In genomic region chrX:115562492-115562872, GRCh38 we compare ENCODE assay signal across 8 cellular contexts. TPM values are rescaled to one million over a fixed set of nuclear protein-coding genes. Genes with fewer than 3 reads are reported as not detected.
DNase-seq lines count a peak whose midpoint lies in the region; ATAC-seq and TF ChIP-seq lines count a peak whose summit lies in the region.

No MANE protein-coding gene starts in this region.

- H3K27me3 ChIP-seq in BLaER1 treated with 17β-estradiol and CSF1 and Interleukin-3, amounts not matched to agents 10 nM and 100 nM = peaks cover 85 to 100% (median 99%) of the 10 kb centered on the region in 11 experiments
- H3K27me3 ChIP-seq in PC-3 (ENCODE audit: low read length) (no peaks in the 10 kb centered on the region), fibroblast of lung (ENCODE audit: control insufficient read depth, insufficient read depth, low read length) (no peaks in the 10 kb centered on the region)

- no peak for TF ChIP-seq CTCF in PC-3 (conservative IDR thresholded peaks at IDR 0.05; ENCODE audit: low read depth, low read length)
- no peak for TF ChIP-seq CTCF in fibroblast of lung (conservative IDR thresholded peaks at IDR 0.05 in 1 of 2, IDR thresholded peaks at IDR 0.05 in 1 of 2; ENCODE audit: low read depth in 1 of 2, low read length in 2 of 2)
- no peak for TF ChIP-seq CTCF in nephron progenitor cell (IDR thresholded peaks at IDR 0.05)

- peak overlapping the region; percentile 96 for H3K4me3 Mint-ChIP-seq in nephron progenitor cell

- H4K20me1 ChIP-seq in BLaER1 treated with 17β-estradiol and CSF1 and Interleukin-3, amounts not matched to agents 10 nM and 100 nM = peaks cover 0 to 13% (median 0%) of the 10 kb centered on the region in 11 experiments; a peak in 1 of 22 replicates
- H4K20me1 ChIP-seq in PC-3 (ENCODE audit: low read length) (peaks cover 25% of the 10 kb centered on the region), fibroblast of lung (ENCODE audit: control insufficient read depth, extremely low read depth, insufficient read depth, low read length) (no peaks in the 10 kb centered on the region)

- H3K79me2 ChIP-seq in PC-3 (ENCODE audit: low read length) (peaks cover 69% of the 10 kb centered on the region), fibroblast of lung (ENCODE audit: control insufficient read depth, insufficient read depth, low read length) (peaks cover 57% of the 10 kb centered on the region)

- H3K36me3 Mint-ChIP-seq in nephron progenitor cell (ENCODE audit: low read depth) = peaks cover 22% of the 10 kb centered on the region

- peaks cover 18 to 43% (median 29%) of the 10 kb centered on the region in 10 experiments; a peak in 18 of 20 replicates for H3K4me1 ChIP-seq in BLaER1 treated with 17β-estradiol and CSF1 and Interleukin-3, amounts not matched to agents 10 nM and 100 nM
- peaks cover 50% of the 10 kb centered on the region for H3K4me1 ChIP-seq in PC-3 (ENCODE audit: insufficient read depth, low read length)
- no peaks in the 10 kb centered on the region for H3K4me1 ChIP-seq in fibroblast of lung (ENCODE audit: control insufficient read depth, extremely low read depth, insufficient read depth, low read length)

- POLR2A ChIA-PET in PC-3 (lab: Charles Lee; ENCODE audit: unreplicated experiment) = interaction anchor here (0.7 kb wide), 1 partner anchor 82 kb away, joined by 5 read pairs; no protein-coding TSS in a partner anchor

- H3K4me1 Mint-ChIP-seq in nephron progenitor cell = peaks cover 29% of the 10 kb centered on the region

- peak overlapping the region in 10 of 11 experiments; percentile 67 to 91 (median 89); a peak in 18 of 22 replicates for H3K27ac ChIP-seq in BLaER1 treated with 17β-estradiol and CSF1 and Interleukin-3, amounts not matched to agents 10 nM and 100 nM
- H3K27ac ChIP-seq in PC-3 (ENCODE audit: low read length) = peak overlapping the region; percentile 95
- peak overlapping the region; percentile 85 for H3K27ac ChIP-seq in fibroblast of lung (ENCODE audit: insufficient read depth, low read length)

- no TSS peak for BruUV-seq in PC-3 (replicated peaks; lab: Mats Ljungman, UMichigan)

- peaks cover 3% of the 10 kb centered on the region for H3K9me3 Mint-ChIP-seq in nephron progenitor cell

- no peaks in the 10 kb centered on the region for H3K9me3 ChIP-seq in BLaER1 treated with 17β-estradiol and CSF1 and Interleukin-3, amounts not matched to agents 10 nM and 100 nM (replicated peaks in 1 of 11)
- no peaks in the 10 kb centered on the region for H3K9me3 ChIP-seq in PC-3 (ENCODE audit: low read length)
- no peaks in the 10 kb centered on the region for H3K9me3 ChIP-seq in fibroblast of lung (ENCODE audit: control insufficient read depth, insufficient read depth, low read depth, low read length)

- peak overlapping the region; percentile 51 to 84 (median 69) for H3K4me2 ChIP-seq in BLaER1 treated with 17β-estradiol and CSF1 and Interleukin-3, amounts not matched to agents 10 nM and 100 nM
- H3K4me2 ChIP-seq in PC-3 (ENCODE audit: low read length) = peak overlapping the region; percentile 90
- H3K4me2 ChIP-seq in fibroblast of lung (ENCODE audit: extremely low read depth, insufficient read depth, low read length) = peak overlapping the region; percentile 83

- no peaks in the 10 kb centered on the region for H3K27me3 Mint-ChIP-seq in nephron progenitor cell (ENCODE audit: low read depth, poor library complexity)

- intact Hi-C loops in PC-3 (cut with micrococcal nuclease) = loop anchor here (2.0 to 5.0 kb wide), 4 partner anchors 54 to 335 kb away; no protein-coding TSS in a partner anchor

- peak overlapping the region; percentile 79 to 90 (median 88) for H3K9ac ChIP-seq in BLaER1 treated with 17β-estradiol and CSF1 and Interleukin-3, amounts not matched to agents 10 nM and 100 nM
- H3K9ac ChIP-seq in PC-3 (ENCODE audit: low read length) = peak overlapping the region; percentile 100
- H3K9ac ChIP-seq in fibroblast of lung (ENCODE audit: insufficient read depth, low read length) = no peak overlapping the region

- ATAC-seq in PC-3 (no peak), HG03039 (IDR thresholded peaks at IDR 0.05; ENCODE audit: unreplicated experiment) (no peak), GM21786 (IDR thresholded peaks at IDR 0.05; ENCODE audit: unreplicated experiment) (no peak)

- H3K9me2 ChIP-seq in PC-3 (replicated peaks; ENCODE audit: low read length) = no peaks in the 10 kb centered on the region

- H3K27ac Mint-ChIP-seq in nephron progenitor cell = peak overlapping the region; percentile 99

- CTCF ChIA-PET in PC-3 (lab: Charles Lee) = interaction anchor here (0.6 kb wide), 1 partner anchor 14 kb away, joined by 3 read pairs; no protein-coding TSS in a partner anchor

- peaks cover 4% of the 10 kb centered on the region for H3F3A ChIP-seq in PC-3 (ENCODE audit: low read length, unreplicated experiment)

- DNase-seq in PC-3 (peak; percentile 45), fibroblast of lung (ENCODE audit: low read depth in 2 of 2) (peak; percentile 43 to 58), nephron progenitor cell (no peak), NCI-H1092 treated with DMSO at 0.1 percent for 48 hours (lab: John Stamatoyannopoulos, UW) (no peak)
- no peak for DNase-seq in central memory CD4-positive, alpha-beta T cell

- no peaks in the 10 kb centered on the region; a peak in 2 of 22 replicates for H3K36me3 ChIP-seq in BLaER1 treated with 17β-estradiol and CSF1 and Interleukin-3, amounts not matched to agents 10 nM and 100 nM
- 0 out of 2 replicates have a peak, but pooled peaks cover 12% of the 10 kb centered on the region for H3K36me3 ChIP-seq in PC-3 (ENCODE audit: low read depth, low read length)
- H3K36me3 ChIP-seq in fibroblast of lung (ENCODE audit: control insufficient read depth, insufficient read depth, low read length) = no peaks in the 10 kb centered on the region

- H2AFZ ChIP-seq in PC-3 (ENCODE audit: low read length) (no peak overlapping the region), fibroblast of lung (ENCODE audit: low read length) (no peak overlapping the region)

- H3K4me3 ChIP-seq in BLaER1 treated with 17β-estradiol and CSF1 and Interleukin-3, amounts not matched to agents 10 nM and 100 nM = peak overlapping the region; percentile 63 to 77 (median 72)
- H3K4me3 ChIP-seq in PC-3 (ENCODE audit: low read length) (peak overlapping the region; percentile 93), fibroblast of lung (replicated peaks in 1 of 4; ENCODE audit: control extremely low read depth in 1 of 4, insufficient read depth in 1 of 4, low read depth in 3 of 4, low read length in 4 of 4) (peak overlapping the region; percentile 67 to 80 (median 74))

RNA-seq across cellular contexts. Expression of gene PLS3, which starts 1.5 kb away (rescaled TPM):
- total RNA-seq in PC-3 (2014; rRNA removed) (248 and 267 TPM in 2 replicates), fibroblast of lung (223 and 277 TPM in 2 replicates)
- 210 and 262 TPM in 2 replicates for polyA plus RNA-seq in fibroblast of lung
- 146 and 158 TPM in 2 replicates for polyA plus RNA-seq in fibroblast of lung (2012)
- polyA minus RNA-seq in fibroblast of lung (ENCODE audit: low replicate concordance) = 17.9 and 21.4 TPM in 2 replicates

Comparison
In these comparisons a context has a peak if more than half of its experiments do, and no peak if none do; other contexts are left out.
1. DNase-seq: peak in PC-3 (single experiment) and fibroblast of lung (2 of 2); none in nephron progenitor cell (single experiment), NCI-H1092 treated with DMSO at 0.1 percent for 48 hours (single experiment) and central memory CD4-positive, alpha-beta T cell (single experiment).
2. Peak in every context shown above with its lines, with median percentiles within 50 percentile points of each other: H3K27ac ChIP-seq, H3K4me2 ChIP-seq and H3K4me3 ChIP-seq.